10 cellular contexts compared by ENCODE assay signal in the genomic region with DNA sequence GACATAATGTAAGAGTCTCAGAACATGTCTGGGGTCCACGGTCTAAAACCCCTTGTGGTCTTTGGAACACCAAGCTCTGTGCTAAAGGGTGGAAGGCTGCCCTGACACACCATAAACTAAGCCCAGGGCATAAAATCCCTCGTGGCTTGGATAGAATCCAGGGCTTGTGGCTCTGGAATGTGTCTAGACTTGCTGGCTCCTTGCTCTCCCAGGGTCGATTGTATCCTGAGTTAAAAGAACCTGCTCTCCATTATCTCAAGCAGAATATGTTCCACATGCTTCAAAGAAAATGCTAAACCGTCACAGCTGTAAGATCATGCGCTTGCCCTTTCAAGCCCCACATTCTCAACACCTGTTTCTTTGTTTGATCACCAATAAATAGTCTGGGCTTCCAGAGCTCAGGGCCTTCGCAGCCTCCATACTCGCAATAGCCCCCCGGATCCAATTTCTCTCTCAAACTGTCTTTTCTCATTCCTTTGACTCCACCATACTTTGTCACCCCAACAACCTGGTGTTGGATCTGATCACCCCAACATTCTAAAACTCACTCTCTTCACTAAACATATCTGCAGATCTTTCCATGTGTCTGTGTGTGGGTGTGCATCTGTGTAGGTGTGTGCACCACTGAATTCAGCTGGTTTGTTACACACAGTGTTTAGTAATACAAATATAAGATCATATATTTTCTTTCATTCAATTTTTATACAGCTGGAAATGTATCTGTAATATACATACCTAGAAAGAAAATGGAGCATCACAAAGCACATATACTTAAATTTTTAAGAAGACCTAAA.
DNase-seq lines count a peak whose midpoint lies in the region; TF ChIP-seq lines count a peak whose summit lies in the region.
"Had no signal": no experiment of that assay in that cellular context is flagged by ENCODE, and none has a peak within 500 bp of the region (broad histone marks: within the 10 kb centered on the region; RNA-seq: fewer than 3 reads in every experiment).

No MANE protein-coding gene starts in this region.

- H3K4me1 ChIP-seq in SK-N-SH (ENCODE audit: control insufficient read depth in 1 of 2, insufficient read depth in 2 of 2, low read depth in 1 of 2, low read length in 1 of 2) (peaks cover 46 to 55% of the 10 kb centered on the region in 2 experiments), subcutaneous abdominal adipose tissue (ENCODE audit: control insufficient read depth in 5 of 5, insufficient read depth in 5 of 5, low read length in 5 of 5) (peaks cover 11 to 48% (median 43%) of the 10 kb centered on the region in 5 donors)
- H3K4me1 ChIP-seq: gastrocnemius medialis had no signal

- CTCF ChIA-PET in SK-N-SH (lab: Yijun Ruan, JAX) (no interaction called here), GM10248 (lab: Yijun Ruan, JAX) (interaction anchor here (1.0 kb wide), 1 partner anchor 9 kb away, joined by 3 read pairs; no protein-coding TSS in a partner anchor)

- no peaks in the 10 kb centered on the region for H4K20me1 ChIP-seq in SK-N-SH (ENCODE audit: insufficient read depth)

- no peak overlapping the region for H2AFZ ChIP-seq in SK-N-SH (ENCODE audit: low read depth)

- H3K9me3 ChIP-seq in SK-N-SH (no peaks in the 10 kb centered on the region), subcutaneous abdominal adipose tissue (ENCODE audit: control insufficient read depth in 5 of 5, low read length in 5 of 5) (no peaks in the 10 kb centered on the region)
- H3K9me3 ChIP-seq: gastrocnemius medialis had no signal

- peak overlapping the region; percentile 41 for H3K4me2 ChIP-seq in SK-N-SH

- peaks cover 6% of the 10 kb centered on the region for H3K9me3 Mint-ChIP-seq in glutamatergic neuron (ENCODE audit: unreplicated experiment)

- peak overlapping the region; percentile 81 to 94 for H3K27ac ChIP-seq in SK-N-SH (ENCODE audit: low read depth in 2 of 2, low read length in 1 of 2)
- peak overlapping the region; percentile 76 for H3K27ac ChIP-seq in subcutaneous abdominal adipose tissue (ENCODE audit: low read depth, low read length)
- H3K27ac ChIP-seq: gastrocnemius medialis had no signal

- no peak for TF ChIP-seq RAD21 in SK-N-SH (IDR thresholded peaks at IDR 0.05; ENCODE audit: low read length)

- TF ChIP-seq CTCF in SK-N-SH (IDR thresholded peaks at IDR 0.05) (no peak), glutamatergic neuron (IDR thresholded peaks at IDR 0.05; ENCODE audit: partially characterized antibody, unreplicated experiment) (no peak), GM10248 (IDR thresholded peaks at IDR 0.05; ENCODE audit: control extremely low read depth, extremely low read depth, low read depth, missing control alignments) (no peak), GM10266 (IDR thresholded peaks at IDR 0.05; ENCODE audit: control insufficient read depth, insufficient read depth, low read depth, missing control alignments) (no peak)

- H3F3A ChIP-seq in SK-N-SH (replicated peaks; ENCODE audit: insufficient read depth) = peaks cover 45% of the 10 kb centered on the region

- H3K9me2 ChIP-seq in SK-N-SH = no peaks in the 10 kb centered on the region

- peak overlapping the region; percentile 14 for H3K27ac Mint-ChIP-seq in glutamatergic neuron (ENCODE audit: unreplicated experiment)

- peaks cover 20% of the 10 kb centered on the region for H3K36me3 Mint-ChIP-seq in glutamatergic neuron (ENCODE audit: unreplicated experiment)

- H3K4me3 ChIP-seq in SK-N-SH (ENCODE audit: low read depth in 2 of 2, low read length in 1 of 2) = no peak overlapping the region
- H3K4me3 ChIP-seq in subcutaneous abdominal adipose tissue (ENCODE audit: low read depth in 1 of 5, low read length in 5 of 5) = no peak overlapping the region
- H3K4me3 ChIP-seq: gastrocnemius medialis, skin epidermis had no signal

- H3K36me3 ChIP-seq in SK-N-SH (replicated peaks in 1 of 2; ENCODE audit: control insufficient read depth in 1 of 2, insufficient read depth in 2 of 2, low read length in 1 of 2) (peaks cover 4 to 8% of the 10 kb centered on the region in 2 experiments), subcutaneous abdominal adipose tissue (ENCODE audit: control insufficient read depth in 5 of 5, insufficient read depth in 5 of 5, low read length in 5 of 5) (peaks cover 0 to 58% (median 26%) of the 10 kb centered on the region in 5 donors)

- H3K9ac ChIP-seq in SK-N-SH (peak overlapping the region; percentile 28; the same call in 1 of the 2 replicates), subcutaneous abdominal adipose tissue (ENCODE audit: low read length in 5 of 5) (no peak overlapping the region)

- H3K79me2 ChIP-seq in SK-N-SH (ENCODE audit: insufficient read depth) = no peaks in the 10 kb centered on the region; the same call in 1 of the 2 replicates

- POLR2A ChIA-PET in SK-N-SH (lab: Yijun Ruan, JAX) (interaction anchor here (0.9 kb wide), 1 partner anchor 18 kb away, joined by 3 read pairs; no protein-coding TSS in a partner anchor), GM10248 (lab: Yijun Ruan, JAX) (no interaction called here)

- no peaks in the 10 kb centered on the region for H3K27me3 Mint-ChIP-seq in glutamatergic neuron (ENCODE audit: unreplicated experiment)

- peak; percentile 54 to 81; a peak in 3 of 4 replicates for TF ChIP-seq EP300 in SK-N-SH (IDR thresholded peaks at IDR 0.05; ENCODE audit: borderline replicate concordance in 1 of 2, low read depth in 1 of 2, low read length in 1 of 2)

- H3K27me3 ChIP-seq in SK-N-SH (ENCODE audit: insufficient read depth) (no peaks in the 10 kb centered on the region), subcutaneous abdominal adipose tissue (ENCODE audit: control insufficient read depth in 5 of 5, insufficient read depth in 4 of 5, low read length in 5 of 5) (no peaks in the 10 kb centered on the region)
- H3K27me3 ChIP-seq: gastrocnemius medialis had no signal

- in situ Hi-C loops in KBM-7 (cut with MboI; ENCODE audit: low pct_unique_long_range_greater_than_20kb, low sequenced_read_pairs) = no loop called here

- peaks cover 22% of the 10 kb centered on the region for H3K4me1 Mint-ChIP-seq in glutamatergic neuron (ENCODE audit: low read depth, unreplicated experiment)

- peak; percentile 5 for DNase-seq in HK-2 (ENCODE audit: unreplicated experiment)
- peak; percentile 56 for DNase-seq in SK-N-SH
- DNase-seq in glutamatergic neuron = no peak
- no peak for DNase-seq in KBM-7
- DNase-seq in GM10248 (ENCODE audit: extremely low spot score) = no peak
- DNase-seq in GM10266 (ENCODE audit: extremely low spot score) = no peak
- DNase-seq: gastrocnemius medialis; NK-92 treated with Interleukin-12 subunit alpha and Interleukin-12 subunit beta, amount 100 ng/mL, for 24 hours had no signal

- no peak overlapping the region for H3K4me3 Mint-ChIP-seq in glutamatergic neuron (ENCODE audit: unreplicated experiment)

- 26% methylated on average over 8 of the region's 8 CpGs for WGBS in SK-N-SH (ENCODE audit: low lambda C conversion rate)

TF ChIP-seq in SK-N-SH, 30 proteins besides CTCF, POLR2A, EP300 and RAD21:
- TF ChIP-seq RXRA (IDR thresholded peaks at IDR 0.05; ENCODE audit: borderline replicate concordance, low read depth) (peak; percentile 60; the same call in 1 of the 2 replicates), MAX (IDR thresholded peaks at IDR 0.05; ENCODE audit: low read depth) (peak; percentile 71), GATA2 (CRISPR knock-in tag; IDR thresholded peaks at IDR 0.05) (0 out of 2 replicates have a peak, but pooled peaks have one; percentile 31), IRF3 (IDR thresholded peaks at IDR 0.05; ENCODE audit: low read depth, low read length) (no peak), NFIC (IDR thresholded peaks at IDR 0.05; ENCODE audit: borderline replicate concordance) (peak; percentile 87), MXI1 (IDR thresholded peaks at IDR 0.05; ENCODE audit: low read depth, low read length) (peak; percentile 31; the same call in 1 of the 2 replicates), TAF1 (IDR thresholded peaks at IDR 0.05; ENCODE audit: borderline replicate concordance, low read depth, low read length) (no peak), SIN3A (IDR thresholded peaks at IDR 0.05; ENCODE audit: borderline replicate concordance, low read depth, low read length) (no peak), POLR2AphosphoS5 (IDR thresholded peaks at IDR 0.05; ENCODE audit: low read depth, low read length) (peak; percentile 58; the same call in 1 of the 2 replicates), FOXM1 (IDR thresholded peaks at IDR 0.05; ENCODE audit: low read depth) (peak; percentile 67; the same call in 1 of the 2 replicates), MEF2A (IDR thresholded peaks at IDR 0.05; ENCODE audit: borderline replicate concordance, low read depth) (no peak), TCF12 (IDR thresholded peaks at IDR 0.05) (peak; percentile 95), TEAD4 (IDR thresholded peaks at IDR 0.05; ENCODE audit: borderline replicate concordance, insufficient read depth) (peak; percentile 77), RCOR1 (IDR thresholded peaks at IDR 0.05; ENCODE audit: low read length) (peak; percentile 46; the same call in 1 of the 2 replicates)
- TF ChIP-seq, protein P1, sequence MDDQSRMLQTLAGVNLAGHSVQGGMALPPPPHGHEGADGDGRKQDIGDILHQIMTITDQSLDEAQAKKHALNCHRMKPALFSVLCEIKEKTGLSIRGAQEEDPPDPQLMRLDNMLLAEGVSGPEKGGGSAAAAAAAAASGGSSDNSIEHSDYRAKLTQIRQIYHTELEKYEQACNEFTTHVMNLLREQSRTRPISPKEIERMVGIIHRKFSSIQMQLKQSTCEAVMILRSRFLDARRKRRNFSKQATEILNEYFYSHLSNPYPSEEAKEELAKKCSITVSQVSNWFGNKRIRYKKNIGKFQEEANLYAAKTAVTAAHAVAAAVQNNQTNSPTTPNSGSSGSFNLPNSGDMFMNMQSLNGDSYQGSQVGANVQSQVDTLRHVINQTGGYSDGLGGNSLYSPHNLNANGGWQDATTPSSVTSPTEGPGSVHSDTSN (IDR thresholded peaks at IDR 0.05) = peak; percentile 70

Comparison
In these comparisons a context has a peak if more than half of its experiments do, and no peak if none do; other contexts are left out.
1. DNase-seq: peak in HK-2 (single experiment) and SK-N-SH (single experiment); none in glutamatergic neuron (single experiment), KBM-7 (single experiment), GM10248 (single experiment) and GM10266 (single experiment).